Comparison of ENCODE assay signal across 14 cellular contexts in the genomic region with DNA sequence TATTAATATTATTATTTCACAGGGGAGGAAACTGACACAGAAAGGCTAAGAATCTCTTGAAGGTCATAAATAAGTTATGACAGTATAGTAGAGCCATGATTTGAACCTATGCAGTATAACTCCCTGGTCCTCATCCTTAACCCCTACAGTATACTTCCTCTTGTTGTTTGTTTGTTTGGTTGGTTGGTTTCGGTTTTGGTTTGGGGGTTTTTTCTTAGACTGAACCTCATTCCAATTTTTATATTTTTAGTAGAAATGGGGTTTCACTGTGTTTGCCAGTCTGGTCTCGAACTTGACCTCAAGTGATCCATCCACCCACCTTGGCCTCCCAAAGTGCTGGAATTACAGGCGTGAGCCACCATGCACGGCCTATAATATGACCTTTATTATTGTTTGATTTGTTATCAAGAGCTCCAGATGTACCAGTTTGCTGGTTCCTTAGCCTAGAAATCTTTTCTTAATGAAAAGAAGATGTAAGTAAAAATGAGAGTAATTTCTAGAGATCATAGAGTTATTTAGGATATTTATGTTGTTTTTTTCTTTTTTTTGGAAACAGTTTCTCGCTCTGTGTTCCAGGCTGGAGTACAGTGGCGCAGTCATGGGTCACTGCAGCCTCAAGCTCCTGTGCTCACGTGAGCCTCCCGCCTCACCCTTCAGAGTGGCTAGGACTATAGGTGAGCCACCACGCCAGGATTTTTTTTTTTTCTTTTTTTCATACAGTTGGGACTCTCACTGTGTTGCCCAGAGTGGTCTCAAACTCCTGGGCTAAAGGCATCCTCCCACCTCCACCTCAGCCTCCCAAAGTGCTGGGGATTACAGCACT. TPM values are rescaled to one million over a fixed set of nuclear protein-coding genes. Genes with fewer than 3 reads are reported as not detected.
A peak's percentile ranks its signal among the peaks of the same experiment; 100 is the strongest.
DNase-seq lines count a peak whose midpoint lies in the region; ATAC-seq, FAIRE-seq and TF ChIP-seq lines count a peak whose summit lies in the region.
"Had no signal": no experiment of that assay in that cellular context is flagged by ENCODE, and none has a peak within 500 bp of the region (broad histone marks: within the 10 kb centered on the region; RNA-seq: fewer than 3 reads in every experiment).

No MANE protein-coding gene starts in this region.

- intact Hi-C loops in CD4-positive, alpha-beta memory T cell (cut with micrococcal nuclease), result no loop called here
- intact Hi-C loops in IMR-90 (cut with micrococcal nuclease), result no loop called here

- peak overlapping the region; percentile 87 for H3K4me2 ChIP-seq in IMR-90 (ENCODE audit: low read depth, low read length)
- H3K4me2 ChIP-seq in astrocyte (ENCODE audit: low read length), result peak overlapping the region; percentile 5

- H3K27ac Mint-ChIP-seq in CD4-positive, alpha-beta memory T cell, result peak overlapping the region; percentile 23 to 92 (median 74)
- H3K27ac Mint-ChIP-seq in astrocyte (ENCODE audit: unreplicated experiment), result peak overlapping the region; percentile 66

- H3K4me3 ChIP-seq in CD4-positive, alpha-beta memory T cell (ENCODE audit: low read length in 2 of 2), result peak overlapping the region; percentile 21 to 38
- H3K4me3 ChIP-seq in IMR-90 (ENCODE audit: insufficient read depth, low read depth, low read length), result peak overlapping the region; percentile 13; the same call in 1 of the 2 replicates
- H3K4me3 ChIP-seq in astrocyte (ENCODE audit: insufficient read depth, low read depth, low read length), result no peak overlapping the region
- H3K4me3 ChIP-seq: adrenal gland, Peyer's patch had no signal

- H3K9ac ChIP-seq in IMR-90 (ENCODE audit: low read depth, low read length) (no peak overlapping the region), astrocyte (ENCODE audit: low read length) (no peak overlapping the region)

- H3K23ac ChIP-seq in IMR-90 (ENCODE audit: low read depth, low read length), result peak overlapping the region; percentile 75

- no peak for TF ChIP-seq CTCF in IMR-90 (conservative IDR thresholded peaks at IDR 0.05; ENCODE audit: low read depth, low read length)
- no peak for TF ChIP-seq CTCF in astrocyte (IDR thresholded peaks at IDR 0.05; ENCODE audit: insufficient read depth, low read depth, low read length)

- no peak for FAIRE-seq in astrocyte (lab: Jason Lieb, UNC)

- no peaks in the 10 kb centered on the region for H3K36me3 Mint-ChIP-seq in CD4-positive, alpha-beta memory T cell
- no peaks in the 10 kb centered on the region for H3K36me3 Mint-ChIP-seq in astrocyte (ENCODE audit: low read depth, unreplicated experiment)

- peak overlapping the region; percentile 68; the same call in 1 of the 2 replicates for H3K18ac ChIP-seq in IMR-90 (ENCODE audit: low read depth, low read length)

- CTCF ChIA-PET in CD4-positive, alpha-beta memory T cell (lab: Charles Lee; ENCODE audit: partially characterized antibody), result no interaction called here
- CTCF ChIA-PET in IMR-90 (lab: Yijun Ruan, JAX), result no interaction called here

- in situ Hi-C loops in IMR-90 (cut with MboI; ENCODE audit: low sequenced_read_pairs), result no loop called here

- H4K91ac ChIP-seq in IMR-90 (ENCODE audit: insufficient read depth, low read depth, low read length), result peak overlapping the region; percentile 68

- dilution Hi-C loops in IMR-90 (cut with HindIII; ENCODE audit: low sequenced_read_pairs, unreplicated experiment), result no loop called here

- peak overlapping the region; percentile 94 for H4K5ac ChIP-seq in IMR-90 (ENCODE audit: low read depth, low read length)

- H3K79me1 ChIP-seq in IMR-90 (ENCODE audit: low read depth in 1 of 2, low read length in 2 of 2), result peaks cover 17 to 39% of the 10 kb centered on the region in 2 experiments

- H3K79me2 ChIP-seq in astrocyte (ENCODE audit: insufficient read depth, low read length), result peaks cover 94% of the 10 kb centered on the region

- peaks cover 8% of the 10 kb centered on the region; the same call in 1 of the 2 replicates for H3K9me1 ChIP-seq in IMR-90 (ENCODE audit: insufficient read depth, low read length)

- H4K8ac ChIP-seq in IMR-90 (ENCODE audit: low read depth in 2 of 2, low read length in 2 of 2), result peak overlapping the region; percentile 71 to 92; a peak in 3 of 4 replicates

- no peaks in the 10 kb centered on the region for H3K27me3 ChIP-seq in CD4-positive, alpha-beta memory T cell (ENCODE audit: insufficient read depth, low read length)
- H3K27me3 ChIP-seq in IMR-90 (ENCODE audit: control insufficient read depth, insufficient read depth, low read length) (no peaks in the 10 kb centered on the region), astrocyte (ENCODE audit: insufficient read depth, low read length) (no peaks in the 10 kb centered on the region)
- H3K27me3 ChIP-seq: adrenal gland, Peyer's patch had no signal

- peak overlapping the region; percentile 5 for H2BK120ac ChIP-seq in IMR-90 (ENCODE audit: low read depth, low read length)

- peak overlapping the region; percentile 72 for H3K4ac ChIP-seq in IMR-90 (ENCODE audit: low read depth, low read length)

- BruUV-seq in IMR-90 (replicated peaks; lab: Mats Ljungman, UMichigan), result no TSS peak

- 0 out of 3 replicates have a peak overlapping the region, but pooled peaks have one; percentile 21 for H2BK15ac ChIP-seq in IMR-90 (ENCODE audit: low read depth, low read length)

- H2AFZ ChIP-seq in IMR-90 (replicated peaks; ENCODE audit: low read length, poor library complexity) (peak overlapping the region; percentile 69), astrocyte (ENCODE audit: low read depth, low read length) (no peak overlapping the region)

- ATAC-seq in IMR-90 (ENCODE audit: low read depth), result no peak
- ATAC-seq in HG03039 (IDR thresholded peaks at IDR 0.05; ENCODE audit: unreplicated experiment), result no peak
- ATAC-seq in HG03108 (IDR thresholded peaks at IDR 0.05; ENCODE audit: unreplicated experiment), result no peak

- peak overlapping the region; percentile 9 to 72 (median 59) for H3K4me3 Mint-ChIP-seq in CD4-positive, alpha-beta memory T cell
- H3K4me3 Mint-ChIP-seq in astrocyte (ENCODE audit: unreplicated experiment), result no peak overlapping the region

- H3K9me3 Mint-ChIP-seq in CD4-positive, alpha-beta memory T cell, result no peaks in the 10 kb centered on the region
- H3K9me3 Mint-ChIP-seq in astrocyte (ENCODE audit: unreplicated experiment), result no peaks in the 10 kb centered on the region

- TF ChIP-seq POLR2A in IMR-90 (IDR thresholded peaks at IDR 0.05; ENCODE audit: low read depth, low read length), result no peak

- WGBS in IMR-90 (ENCODE audit: extremely low coverage in 2 of 2, insufficient read length in 1 of 2), 2 experiments, result no CpG with 5 or more reads among the region's 9 CpGs

- no peaks in the 10 kb centered on the region for H4K20me1 ChIP-seq in IMR-90 (ENCODE audit: insufficient read depth, low read length)
- H4K20me1 ChIP-seq in astrocyte (ENCODE audit: insufficient read depth, low read length), result no peaks in the 10 kb centered on the region

- H3K4me1 Mint-ChIP-seq in CD4-positive, alpha-beta memory T cell, result peaks cover 9 to 26% (median 14%) of the 10 kb centered on the region in 4 donors
- H3K4me1 Mint-ChIP-seq in astrocyte (ENCODE audit: low read depth, unreplicated experiment), result peaks cover 4% of the 10 kb centered on the region

- peak overlapping the region; percentile 81 for H2AK9ac ChIP-seq in IMR-90 (replicated peaks; ENCODE audit: low read depth, low read length, poor library complexity)

- peak overlapping the region; percentile 68 for H2BK5ac ChIP-seq in IMR-90 (ENCODE audit: low read depth, low read length, poor library complexity, severe bottlenecking)

- POLR2A ChIA-PET in CD4-positive, alpha-beta memory T cell (lab: Charles Lee; ENCODE audit: partially characterized antibody), result no interaction called here
- POLR2A ChIA-PET in IMR-90 (lab: Charles Lee; ENCODE audit: unreplicated experiment), result no interaction called here

- H2BK20ac ChIP-seq in IMR-90 (ENCODE audit: low read depth, low read length), result peak overlapping the region; percentile 16; the same call in 1 of the 2 replicates

- H3K36me3 ChIP-seq in CD4-positive, alpha-beta memory T cell (ENCODE audit: insufficient read depth, low read length), result no peaks in the 10 kb centered on the region
- H3K36me3 ChIP-seq in IMR-90 (ENCODE audit: control insufficient read depth, insufficient read depth, low read length) (no peaks in the 10 kb centered on the region), astrocyte (ENCODE audit: insufficient read depth, low read length) (no peaks in the 10 kb centered on the region)
- H3K36me3 ChIP-seq: adrenal gland, Peyer's patch had no signal

- peak in 2 of 5 donors; percentile 13 to 28 for DNase-seq in CD4-positive, alpha-beta memory T cell
- DNase-seq in IMR-90, result no peak
- no peak for DNase-seq in astrocyte (ENCODE audit: low read depth)
- DNase-seq in mesenteric fat pad (ENCODE audit: low spot score), result peak; percentile 33
- no peak for DNase-seq in ureter (ENCODE audit: low spot score)
- no peak for DNase-seq in activated CD4-positive, CD25-positive, alpha-beta regulatory T cell treated with anti-CD3 and anti-CD28 coated beads, Interleukin-2, amount 50 U/mL, for 72 hours
- DNase-seq: DMS153; occipital lobe; Peyer's patch; stimulated activated CD4-positive, alpha-beta T cell treated with anti-CD3 and anti-CD28 coated beads, Interleukin-4, amount 100 ng/mL, for 1 hour had no signal

- peaks cover 27% of the 10 kb centered on the region for H3K4me1 ChIP-seq in CD4-positive, alpha-beta memory T cell (ENCODE audit: insufficient read depth, low read length)
- 0 out of 2 replicates have a peak, but pooled peaks cover 1% of the 10 kb centered on the region for H3K4me1 ChIP-seq in IMR-90 (ENCODE audit: control insufficient read depth, insufficient read depth, low read length)
- H3K4me1 ChIP-seq in astrocyte (ENCODE audit: insufficient read depth, low read length), result peaks cover 4% of the 10 kb centered on the region

- H3K9me3 ChIP-seq in CD4-positive, alpha-beta memory T cell (ENCODE audit: control insufficient read depth in 1 of 2, low read length in 2 of 2), result no peaks in the 10 kb centered on the region
- H3K9me3 ChIP-seq in IMR-90 (ENCODE audit: control insufficient read depth, insufficient read depth, low read length) (no peaks in the 10 kb centered on the region), astrocyte (ENCODE audit: insufficient read depth, low read depth, low read length) (no peaks in the 10 kb centered on the region)
- H3K9me3 ChIP-seq: adrenal gland, Peyer's patch had no signal

- 0 out of 2 replicates have a peak overlapping the region, but pooled peaks have one; percentile 41 for H3K14ac ChIP-seq in IMR-90 (replicated peaks; ENCODE audit: low read depth, low read length)

- no peak for TF ChIP-seq RAD21 in IMR-90 (IDR thresholded peaks at IDR 0.05; ENCODE audit: low read length)

- H3K27ac ChIP-seq in CD4-positive, alpha-beta memory T cell (ENCODE audit: low read depth, low read length), result peak overlapping the region; percentile 36
- H3K27ac ChIP-seq in IMR-90 (ENCODE audit: insufficient read depth, low read length), result peak overlapping the region; percentile 66; the same call in 1 of the 2 replicates
- no peak overlapping the region for H3K27ac ChIP-seq in astrocyte (ENCODE audit: low read depth, low read length)
- H3K27ac ChIP-seq: adrenal gland, Peyer's patch, VCaP had no signal

- H3K56ac ChIP-seq in IMR-90 (ENCODE audit: extremely low read depth, insufficient read depth, low read length), result no peak overlapping the region

- H3K27me3 Mint-ChIP-seq in CD4-positive, alpha-beta memory T cell, result no peaks in the 10 kb centered on the region
- H3K27me3 Mint-ChIP-seq in astrocyte (ENCODE audit: low read depth, unreplicated experiment), result no peaks in the 10 kb centered on the region

- H2AK5ac ChIP-seq in IMR-90 (ENCODE audit: low read depth, low read length), result peak overlapping the region; percentile 57; the same call in 1 of the 2 replicates

RNA-seq across cellular contexts. Expression of gene PRR11, which starts 4.9 kb away (rescaled TPM):
- total RNA-seq in CD4-positive, alpha-beta memory T cell, result 1 to 10 TPM in 1 of 2 experiments, under 1 TPM in 1; 0.93 to 2.1 TPM
- polyA plus RNA-seq in CD4-positive, alpha-beta memory T cell, result under 1 TPM; 0.37 to 0.61 TPM
- total RNA-seq in IMR-90 (2012; rRNA removed) (8.6 and 19.7 TPM in 2 replicates), astrocyte (10.3 and 14.9 TPM in 2 replicates), mesenteric fat pad (2.9 TPM), ureter (1.0 TPM)
- polyA plus RNA-seq in IMR-90 (2012; rRNA removed), result 24.0 and 25.6 TPM in 2 replicates
- polyA plus RNA-seq in IMR-90 (2012; cell fraction: cytosol; rRNA removed), result 5.9 and 16.1 TPM in 2 replicates
- 1.4 and 4.2 TPM in 2 replicates for polyA plus RNA-seq in IMR-90 (2012; cell fraction: nucleus; rRNA removed; ENCODE audit: low replicate concordance)

RNA-seq across cellular contexts. Expression of gene SKA2, which starts 5.4 kb away (rescaled TPM):
- 10 to 100 TPM; 19.6 to 21.9 TPM for total RNA-seq in CD4-positive, alpha-beta memory T cell
- 10 to 100 TPM; 36.4 to 43.1 TPM for polyA plus RNA-seq in CD4-positive, alpha-beta memory T cell
- total RNA-seq in IMR-90 (2012; rRNA removed), result 38.7 and 78.6 TPM in 2 replicates
- polyA plus RNA-seq in IMR-90 (2012; rRNA removed), result 21.3 and 30.4 TPM in 2 replicates
- polyA plus RNA-seq in IMR-90 (2012; cell fraction: cytosol; rRNA removed), result 5.0 and 6.5 TPM in 2 replicates
- polyA plus RNA-seq in IMR-90 (2012; cell fraction: nucleus; rRNA removed; ENCODE audit: low replicate concordance), result 0.46 and 4.2 TPM in 2 replicates
- 34.0 and 42.6 TPM in 2 replicates for total RNA-seq in astrocyte
- total RNA-seq in mesenteric fat pad, result 21.2 TPM
- total RNA-seq in ureter, result 27.6 TPM

RNA-seq across cellular contexts. Expression of gene SMG8, which starts 49.4 kb away (rescaled TPM):
- total RNA-seq in CD4-positive, alpha-beta memory T cell, result 10 to 100 TPM; 18.6 to 19.3 TPM
- polyA plus RNA-seq in CD4-positive, alpha-beta memory T cell, result 10 to 100 TPM; 15.9 to 16.8 TPM
- 17.5 and 21.7 TPM in 2 replicates for total RNA-seq in IMR-90 (2012; rRNA removed)
- polyA plus RNA-seq in IMR-90 (2012; rRNA removed), result 8.4 and 10.2 TPM in 2 replicates
- 4.5 and 6.1 TPM in 2 replicates for polyA plus RNA-seq in IMR-90 (2012; cell fraction: cytosol; rRNA removed)
- 2.0 and 4.9 TPM in 2 replicates for polyA plus RNA-seq in IMR-90 (2012; cell fraction: nucleus; rRNA removed; ENCODE audit: low replicate concordance)
- total RNA-seq in astrocyte, result 19.5 and 19.7 TPM in 2 replicates
- total RNA-seq in mesenteric fat pad, result 9.0 TPM
- total RNA-seq in ureter, result 10.8 TPM

RNA-seq across cellular contexts. Expression of gene TRIM37, which starts 53.7 kb away (rescaled TPM):
- total RNA-seq in CD4-positive, alpha-beta memory T cell, result 10 to 100 TPM; 20.7 to 25.0 TPM
- 10 to 100 TPM in 1 of 2 donors, 1 to 10 TPM in 1; 9.6 to 10.6 TPM for polyA plus RNA-seq in CD4-positive, alpha-beta memory T cell
- 24.9 and 33.1 TPM in 2 replicates for total RNA-seq in IMR-90 (2012; rRNA removed)
- polyA plus RNA-seq in IMR-90 (2012; rRNA removed), result 9.4 and 12.1 TPM in 2 replicates
- polyA plus RNA-seq in IMR-90 (2012; cell fraction: cytosol; rRNA removed), result 3.0 and 5.6 TPM in 2 replicates
- polyA plus RNA-seq in IMR-90 (2012; cell fraction: nucleus; rRNA removed; ENCODE audit: low replicate concordance), result 3.1 and 12.9 TPM in 2 replicates
- 23.2 and 25.4 TPM in 2 replicates for total RNA-seq in astrocyte
- total RNA-seq in mesenteric fat pad, result 16.0 TPM
- 17.2 TPM for total RNA-seq in ureter

RNA-seq across cellular contexts. Expression of gene GDPD1, which starts 59.9 kb away (rescaled TPM):
- total RNA-seq in CD4-positive, alpha-beta memory T cell, result 1 to 10 TPM; 4.5 to 5.3 TPM
- polyA plus RNA-seq in CD4-positive, alpha-beta memory T cell, result 1 to 10 TPM in 1 of 2 donors, under 1 TPM in 1; 0.88 to 2.8 TPM
- total RNA-seq in IMR-90 (2012; rRNA removed) (0.72 and 1.1 TPM in 2 replicates), astrocyte (4.2 and 4.7 TPM in 2 replicates), mesenteric fat pad (1.2 TPM), ureter (3.6 TPM)
- 0.37 and 0.84 TPM in 2 replicates for polyA plus RNA-seq in IMR-90 (2012; rRNA removed)
- 0.23 and 0.27 TPM in 2 replicates for polyA plus RNA-seq in IMR-90 (2012; cell fraction: cytosol; rRNA removed)
- 0.23 and 1.0 TPM in 2 replicates for polyA plus RNA-seq in IMR-90 (2012; cell fraction: nucleus; rRNA removed; ENCODE audit: low replicate concordance)
